ENCODE assay signal across 19 cellular contexts in genomic region chr2:234391625-234392024, GRCh38.
DNase-seq lines count a peak whose midpoint lies in the region; ATAC-seq and TF ChIP-seq lines count a peak whose summit lies in the region.
"Had no signal": no experiment of that assay in that cellular context is flagged by ENCODE, and none has a peak within 500 bp of the region (broad histone marks: within the 10 kb centered on the region; RNA-seq: fewer than 3 reads in every experiment).

No MANE protein-coding gene starts in this region.

- no peak overlapping the region for H3K4me2 ChIP-seq in neural progenitor cell
- H3K4me2 ChIP-seq: PC-9 had no signal

- intact Hi-C loops in activated CD8-positive, alpha-beta T cell treated with anti-CD3 and anti-CD28 coated beads for 36 hours (cut with micrococcal nuclease), result no loop called here
- intact Hi-C loops in CD4-positive, alpha-beta memory T cell (cut with micrococcal nuclease), result loop anchor here (2.0 to 5.0 kb wide), 2 partner anchors 31 to 61 kb away; no protein-coding TSS in a partner anchor
- intact Hi-C loops in natural killer cell (cut with micrococcal nuclease), result no loop called here

- H3K9me3 Mint-ChIP-seq in activated CD8-positive, alpha-beta T cell treated with anti-CD3 and anti-CD28 coated beads for 36 hours, result no peaks in the 10 kb centered on the region
- H3K9me3 Mint-ChIP-seq in activated CD8-positive, alpha-beta T cell treated with anti-CD3 and anti-CD28 coated beads, Interleukin-2, amount 10 ng/mL, durations not matched to agents 7 days and 5 days (ENCODE audit: insufficient read depth), result peaks cover 4% of the 10 kb centered on the region
- H3K9me3 Mint-ChIP-seq in CD4-positive, alpha-beta memory T cell, result peaks cover 0 to 3% (median 0%) of the 10 kb centered on the region in 8 donors
- H3K9me3 Mint-ChIP-seq in activated T-helper 17 cell treated with anti-CD3 and anti-CD28 coated beads, Interleukin-2, amount 50 U/mL, for 72 hours, result peaks cover 2% of the 10 kb centered on the region
- no peaks in the 10 kb centered on the region for H3K9me3 Mint-ChIP-seq in natural killer cell
- peaks cover 7% of the 10 kb centered on the region for H3K9me3 Mint-ChIP-seq in neural progenitor cell

- CTCF ChIA-PET in activated CD8-positive, alpha-beta T cell treated with anti-CD3 and anti-CD28 coated beads for 36 hours (lab: Charles Lee), result interaction anchor here (1.1 kb wide), 1 partner anchor 103 kb away, joined by 3 read pairs; no protein-coding TSS in a partner anchor
- CTCF ChIA-PET in activated CD8-positive, alpha-beta T cell treated with anti-CD3 and anti-CD28 coated beads, Interleukin-2, amount 10 ng/mL, durations not matched to agents 7 days and 5 days (lab: Charles Lee), result interaction anchor here (0.7 to 1.0 kb wide), 2 partner anchors 9 to 31 kb away, joined by 3 to 4 read pairs; no protein-coding TSS in a partner anchor
- CTCF ChIA-PET in CD4-positive, alpha-beta memory T cell (lab: Charles Lee; ENCODE audit: partially characterized antibody), result interaction anchor here (1.7 to 2.0 kb wide), 5 partner anchors 31 to 256 kb away, joined by 3 to 9 read pairs (median 8); no protein-coding TSS in a partner anchor

- ATAC-seq in activated CD8-positive, alpha-beta T cell treated with anti-CD3 and anti-CD28 coated beads for 36 hours, result peak; percentile 60
- no peak for ATAC-seq in activated CD8-positive, alpha-beta T cell treated with anti-CD3 and anti-CD28 coated beads, Interleukin-2, amount 10 ng/mL, durations not matched to agents 7 days and 5 days
- no peak for ATAC-seq in activated T-helper 17 cell treated with anti-CD3 and anti-CD28 coated beads, Interleukin-2, amount 50 U/mL, for 72 hours (replicated peaks)
- ATAC-seq in natural killer cell, result no peak
- ATAC-seq: HCT116 had no signal

- POLR2A ChIA-PET in activated CD8-positive, alpha-beta T cell treated with anti-CD3 and anti-CD28 coated beads for 36 hours (lab: Charles Lee), result interaction anchor here (0.8 kb wide), 1 partner anchor 63 kb away, joined by 4 read pairs; no protein-coding TSS in a partner anchor
- POLR2A ChIA-PET in activated CD8-positive, alpha-beta T cell treated with anti-CD3 and anti-CD28 coated beads, Interleukin-2, amount 10 ng/mL, durations not matched to agents 7 days and 5 days (lab: Charles Lee), result no interaction called here
- POLR2A ChIA-PET in CD4-positive, alpha-beta memory T cell (lab: Charles Lee; ENCODE audit: partially characterized antibody), result interaction anchor here (1.3 to 1.5 kb wide), 2 partner anchors 31 to 101 kb away, joined by 3 to 4 read pairs; no protein-coding TSS in a partner anchor

- H3K27me3 ChIP-seq in CD4-positive, alpha-beta memory T cell (ENCODE audit: insufficient read depth, low read length), result no peaks in the 10 kb centered on the region
- H3K27me3 ChIP-seq in neural progenitor cell, result no peaks in the 10 kb centered on the region

- TF ChIP-seq CTCF in activated CD8-positive, alpha-beta T cell treated with anti-CD3 and anti-CD28 coated beads for 36 hours (IDR thresholded peaks at IDR 0.05), result no peak
- TF ChIP-seq CTCF in natural killer cell (IDR thresholded peaks at IDR 0.05) (no peak), neural progenitor cell (IDR thresholded peaks at IDR 0.05) (no peak)

- H3K27ac Mint-ChIP-seq in activated CD8-positive, alpha-beta T cell treated with anti-CD3 and anti-CD28 coated beads for 36 hours, result peak overlapping the region; percentile 56
- no peak overlapping the region for H3K27ac Mint-ChIP-seq in activated CD8-positive, alpha-beta T cell treated with anti-CD3 and anti-CD28 coated beads, Interleukin-2, amount 10 ng/mL, durations not matched to agents 7 days and 5 days
- H3K27ac Mint-ChIP-seq in CD4-positive, alpha-beta memory T cell, result peak overlapping the region; percentile 50 to 96 (median 83)
- peak overlapping the region; percentile 10 for H3K27ac Mint-ChIP-seq in activated T-helper 17 cell treated with anti-CD3 and anti-CD28 coated beads, Interleukin-2, amount 50 U/mL, for 72 hours
- peak overlapping the region; percentile 10 to 29 for H3K27ac Mint-ChIP-seq in natural killer cell
- no peak overlapping the region for H3K27ac Mint-ChIP-seq in neural progenitor cell

- no peaks in the 10 kb centered on the region for H3K36me3 Mint-ChIP-seq in activated CD8-positive, alpha-beta T cell treated with anti-CD3 and anti-CD28 coated beads for 36 hours (ENCODE audit: low read depth)
- peaks cover 2% of the 10 kb centered on the region for H3K36me3 Mint-ChIP-seq in activated CD8-positive, alpha-beta T cell treated with anti-CD3 and anti-CD28 coated beads, Interleukin-2, amount 10 ng/mL, durations not matched to agents 7 days and 5 days (ENCODE audit: low read depth)
- no peaks in the 10 kb centered on the region for H3K36me3 Mint-ChIP-seq in CD4-positive, alpha-beta memory T cell
- H3K36me3 Mint-ChIP-seq in activated T-helper 17 cell treated with anti-CD3 and anti-CD28 coated beads, Interleukin-2, amount 50 U/mL, for 72 hours (ENCODE audit: low read depth), result no peaks in the 10 kb centered on the region
- H3K36me3 Mint-ChIP-seq in natural killer cell (no peaks in the 10 kb centered on the region), neural progenitor cell (no peaks in the 10 kb centered on the region)

- no peaks in the 10 kb centered on the region for H3K9me3 ChIP-seq in CD4-positive, alpha-beta memory T cell (ENCODE audit: control insufficient read depth in 1 of 2, low read length in 2 of 2)
- H3K9me3 ChIP-seq in neural progenitor cell (ENCODE audit: low read depth), result no peaks in the 10 kb centered on the region

- H3K4me3 ChIP-seq in CD4-positive, alpha-beta memory T cell (ENCODE audit: low read length in 2 of 2), result no peak overlapping the region
- no peak overlapping the region for H3K4me3 ChIP-seq in neural progenitor cell
- H3K4me3 ChIP-seq: PC-9 had no signal

- H4K20me1 ChIP-seq in neural progenitor cell (ENCODE audit: low read depth), result no peaks in the 10 kb centered on the region

- H3K4me1 ChIP-seq in CD4-positive, alpha-beta memory T cell (ENCODE audit: insufficient read depth, low read length), result peaks cover 59% of the 10 kb centered on the region
- H3K4me1 ChIP-seq in neural progenitor cell, result peaks cover 12% of the 10 kb centered on the region

- no peak overlapping the region for H3K27ac ChIP-seq in CD4-positive, alpha-beta memory T cell (ENCODE audit: low read depth, low read length)
- H3K27ac ChIP-seq in neural progenitor cell, result no peak overlapping the region
- H3K27ac ChIP-seq: HL-60, PC-9 had no signal

- H3K4me3 Mint-ChIP-seq in activated CD8-positive, alpha-beta T cell treated with anti-CD3 and anti-CD28 coated beads for 36 hours, result no peak overlapping the region
- H3K4me3 Mint-ChIP-seq in activated CD8-positive, alpha-beta T cell treated with anti-CD3 and anti-CD28 coated beads, Interleukin-2, amount 10 ng/mL, durations not matched to agents 7 days and 5 days, result no peak overlapping the region
- peak overlapping the region in 4 of 8 donors; percentile 15 to 60 (median 39) for H3K4me3 Mint-ChIP-seq in CD4-positive, alpha-beta memory T cell
- H3K4me3 Mint-ChIP-seq in activated T-helper 17 cell treated with anti-CD3 and anti-CD28 coated beads, Interleukin-2, amount 50 U/mL, for 72 hours, result no peak overlapping the region
- no peak overlapping the region for H3K4me3 Mint-ChIP-seq in natural killer cell
- no peak overlapping the region for H3K4me3 Mint-ChIP-seq in neural progenitor cell

- H3K79me2 ChIP-seq in neural progenitor cell (ENCODE audit: low read depth), result no peaks in the 10 kb centered on the region

- H2AFZ ChIP-seq in neural progenitor cell (replicated peaks), result no peak overlapping the region

- H3K27me3 Mint-ChIP-seq in activated CD8-positive, alpha-beta T cell treated with anti-CD3 and anti-CD28 coated beads for 36 hours, result no peaks in the 10 kb centered on the region
- no peaks in the 10 kb centered on the region for H3K27me3 Mint-ChIP-seq in activated CD8-positive, alpha-beta T cell treated with anti-CD3 and anti-CD28 coated beads, Interleukin-2, amount 10 ng/mL, durations not matched to agents 7 days and 5 days (ENCODE audit: low read depth)
- no peaks in the 10 kb centered on the region for H3K27me3 Mint-ChIP-seq in CD4-positive, alpha-beta memory T cell
- no peaks in the 10 kb centered on the region for H3K27me3 Mint-ChIP-seq in activated T-helper 17 cell treated with anti-CD3 and anti-CD28 coated beads, Interleukin-2, amount 50 U/mL, for 72 hours
- H3K27me3 Mint-ChIP-seq in natural killer cell (ENCODE audit: low read depth in 2 of 2) (no peaks in the 10 kb centered on the region), neural progenitor cell (ENCODE audit: insufficient read depth, low read depth) (peaks cover 3% of the 10 kb centered on the region)

- peaks cover 46% of the 10 kb centered on the region for H3K4me1 Mint-ChIP-seq in activated CD8-positive, alpha-beta T cell treated with anti-CD3 and anti-CD28 coated beads for 36 hours (ENCODE audit: low read depth)
- peaks cover 37% of the 10 kb centered on the region for H3K4me1 Mint-ChIP-seq in activated CD8-positive, alpha-beta T cell treated with anti-CD3 and anti-CD28 coated beads, Interleukin-2, amount 10 ng/mL, durations not matched to agents 7 days and 5 days (ENCODE audit: low read depth)
- peaks cover 48 to 68% (median 57%) of the 10 kb centered on the region in 4 donors for H3K4me1 Mint-ChIP-seq in CD4-positive, alpha-beta memory T cell
- H3K4me1 Mint-ChIP-seq in activated T-helper 17 cell treated with anti-CD3 and anti-CD28 coated beads, Interleukin-2, amount 50 U/mL, for 72 hours, result peaks cover 36% of the 10 kb centered on the region
- H3K4me1 Mint-ChIP-seq in natural killer cell, result peaks cover 40 to 55% of the 10 kb centered on the region in 2 donors
- peaks cover 39% of the 10 kb centered on the region for H3K4me1 Mint-ChIP-seq in neural progenitor cell

- no peaks in the 10 kb centered on the region for H3K36me3 ChIP-seq in CD4-positive, alpha-beta memory T cell (ENCODE audit: insufficient read depth, low read length)
- H3K36me3 ChIP-seq in neural progenitor cell, result no peaks in the 10 kb centered on the region

- H3F3A ChIP-seq in neural progenitor cell (ENCODE audit: low read depth), result peaks cover 10% of the 10 kb centered on the region

- no peak overlapping the region for H3K9ac ChIP-seq in neural progenitor cell

- no peak for DNase-seq in activated CD8-positive, alpha-beta T cell treated with anti-CD3 and anti-CD28 coated beads for 36 hours
- no peak for DNase-seq in activated CD8-positive, alpha-beta T cell treated with anti-CD3 and anti-CD28 coated beads, Interleukin-2, amount 10 ng/mL, durations not matched to agents 7 days and 5 days
- DNase-seq in CD4-positive, alpha-beta memory T cell, result no peak
- DNase-seq in natural killer cell (no peak), ecto neural progenitor cell (ENCODE audit: low spot score) (no peak), neural progenitor cell (ENCODE audit: low spot score) (no peak)
- DNase-seq: DMS79 treated with DMSO at 0.1 percent for 48 hours, GOT3, IMR-90, NCI-H1417, NCI-H187, NCI-H2107, NCI-H2227 treated with DMSO at 0.1 percent for 48 hours, NCI-H510A treated with DMSO at 0.1 percent for 48 hours, NCI-H82, PC-9 had no signal

Comparison
In these comparisons a context has a peak if more than half of its experiments do, and no peak if none do; other contexts are left out.
1. H3K27ac Mint-ChIP-seq: peak in activated CD8-positive, alpha-beta T cell treated with anti-CD3 and anti-CD28 coated beads for 36 hours (single experiment), CD4-positive, alpha-beta memory T cell (7 of 7), activated T-helper 17 cell treated with anti-CD3 and anti-CD28 coated beads, Interleukin-2, amount 50 U/mL, for 72 hours (single experiment) and natural killer cell (2 of 2); none in activated CD8-positive, alpha-beta T cell treated with anti-CD3 and anti-CD28 coated beads, Interleukin-2, amount 10 ng/mL, durations not matched to agents 7 days and 5 days (single experiment) and neural progenitor cell (single experiment).